8 cellular contexts compared by ENCODE assay signal in genomic region chr2:119223521-119224390, GRCh38. TPM values are rescaled to one million over a fixed set of nuclear protein-coding genes. Genes with fewer than 3 reads are reported as not detected.
DNase-seq lines count a peak whose midpoint lies in the region; ATAC-seq, FAIRE-seq and TF ChIP-seq lines count a peak whose summit lies in the region.

STEAP3 (plus strand) TSS chr2:119223834; CDS start chr2:119231013, 7,179 bp downstream.

- no peak for TF ChIP-seq POLR2A in lower leg skin (IDR thresholded peaks at IDR 0.05)

- TF ChIP-seq CTCF in lower leg skin (IDR thresholded peaks at IDR 0.05), result no peak
- no peak for TF ChIP-seq CTCF in subcutaneous adipose tissue (IDR thresholded peaks at IDR 0.05; ENCODE audit: low read depth)

- intact Hi-C loops in lower leg skin (cut with DNase I; ENCODE audit: low total_unique reads), result no loop called here

- H3K4me3 ChIP-seq in lower leg skin (ENCODE audit: low read depth, poor library complexity, severe bottlenecking), result peak within 1 kb of the TSS; percentile 39

- 1% methylated on average over 28 to 63 of the region's 89 CpGs for WGBS in lower leg skin, 2 donors

- peak; percentile 76 for ATAC-seq in GM21423 (IDR thresholded peaks at IDR 0.05; ENCODE audit: unreplicated experiment)
- peak; percentile 43 for ATAC-seq in HG03575 (IDR thresholded peaks at IDR 0.05; ENCODE audit: extremely low read depth, insufficient number of reproducible peaks, low FRiP score, unreplicated experiment)

- DNase-seq in NCI-H1436 (lab: John Stamatoyannopoulos, UW) (peak; percentile 28), NCI-H1436 treated with DMSO at 0.1 percent for 48 hours (lab: John Stamatoyannopoulos, UW) (no peak), RCC 7860 (ENCODE audit: low spot score) (peak; percentile 78), ecto neural progenitor cell (ENCODE audit: low spot score) (peak; percentile 87), lower leg skin (ENCODE audit: low spot score in 2 of 2) (peak; percentile 43 to 92)

- no peak for FAIRE-seq in RCC 7860 (lab: Jason Lieb, UNC)

RNA-seq across cellular contexts. Expression of gene STEAP3, which starts in this region (rescaled TPM):
- 10 to 100 TPM; 16.7 to 25.1 (median 22.0) TPM for total RNA-seq in lower leg skin
- 10 to 100 TPM; 11.0 to 17.9 (median 14.4) TPM for total RNA-seq in subcutaneous adipose tissue
